16 cellular contexts compared by ENCODE assay signal in the genomic region with DNA sequence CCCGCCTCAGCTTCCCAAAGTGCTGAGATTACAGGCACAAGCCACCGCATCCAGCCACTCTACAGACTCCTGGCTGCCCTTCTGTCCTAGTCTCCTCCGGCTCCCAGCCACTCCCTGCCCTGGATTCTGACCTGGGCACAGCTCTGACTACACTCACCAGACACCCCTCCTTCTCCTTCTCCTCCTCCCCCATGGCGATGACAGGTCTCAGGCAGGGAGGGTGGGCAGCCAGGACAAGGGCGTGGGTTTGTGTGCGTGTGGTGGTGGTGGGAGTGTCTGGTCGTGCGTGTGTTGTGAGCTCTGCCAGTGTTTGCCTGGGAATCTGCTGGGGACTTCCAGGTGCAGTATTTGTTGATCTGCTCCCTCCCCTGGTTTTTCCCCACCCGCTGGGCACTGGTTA. TPM values are rescaled to one million over a fixed set of nuclear protein-coding genes. Genes with fewer than 3 reads are reported as not detected.
A peak's percentile ranks its signal among the peaks of the same experiment; 100 is the strongest.
DNase-seq lines count a peak whose midpoint lies in the region; ATAC-seq and TF ChIP-seq lines count a peak whose summit lies in the region.
"Had no signal": no experiment of that assay in that cellular context is flagged by ENCODE, and none has a peak within 500 bp of the region (broad histone marks: within the 10 kb centered on the region; RNA-seq: fewer than 3 reads in every experiment).

No MANE protein-coding gene starts in this region.

- WGBS in endodermal cell (ENCODE audit: insufficient coverage in 1 of 2, insufficient read length in 1 of 2), 2 experiments, result 40 to 59% methylated on average over 2 to 8 of the region's 9 CpGs
- WGBS in mesenchymal stem cell, result 48% methylated on average over 5 of the region's 9 CpGs

- H3K36me3 Mint-ChIP-seq in endodermal cell (ENCODE audit: low read depth) (no peaks in the 10 kb centered on the region), type B pancreatic cell (no peaks in the 10 kb centered on the region)
- H3K36me3 Mint-ChIP-seq in activated naive CD4-positive, alpha-beta T cell treated with anti-CD3 and anti-CD28 coated beads, Interleukin-2, amount 50 U/mL, for 72 hours, result peaks cover 0 to 8% of the 10 kb centered on the region in 2 donors

- no peak overlapping the region for H3K4ac ChIP-seq in mesenchymal stem cell (ENCODE audit: low read depth in 1 of 2, low read length in 2 of 2)

- H3K4me3 Mint-ChIP-seq in endodermal cell (no peak overlapping the region), type B pancreatic cell (peak overlapping the region; percentile 12)
- H3K4me3 Mint-ChIP-seq: activated CD8-positive, alpha-beta T cell treated with anti-CD3 and anti-CD28 coated beads for 36 hours had no signal

- DNase-seq in LoVo (ENCODE audit: low spot score) (peak; percentile 3), endodermal cell (no peak), mesenchymal stem cell (peak; percentile 7), type B pancreatic cell (ENCODE audit: extremely low spot score, unreplicated experiment) (no peak), NCI-H345 (lab: John Stamatoyannopoulos, UW) (no peak)
- no peak for DNase-seq in activated naive CD4-positive, alpha-beta T cell treated with anti-CD3 and anti-CD28 coated beads, Interleukin-2, amount 50 U/mL, for 72 hours (ENCODE audit: low spot score in 2 of 2)
- DNase-seq in effector CD8-positive, alpha-beta T cell (lab: John Stamatoyannopoulos, UW), result no peak
- DNase-seq: activated CD8-positive, alpha-beta T cell treated with anti-CD3 and anti-CD28 coated beads for 36 hours; DND-41; NCI-H2029; NCI-H524 treated with DMSO at 0.1 percent for 48 hours; psoas muscle; SW 1271 had no signal

- no peak overlapping the region for H2BK15ac ChIP-seq in mesenchymal stem cell (ENCODE audit: low read depth, poor library complexity, severe bottlenecking)

- H3K27ac Mint-ChIP-seq in endodermal cell (peak overlapping the region; percentile 69), type B pancreatic cell (peak overlapping the region; percentile 75)
- H3K27ac Mint-ChIP-seq in activated naive CD4-positive, alpha-beta T cell treated with anti-CD3 and anti-CD28 coated beads, Interleukin-2, amount 50 U/mL, for 72 hours, result peak overlapping the region in 1 of 2 donors; percentile 10
- H3K27ac Mint-ChIP-seq: activated CD8-positive, alpha-beta T cell treated with anti-CD3 and anti-CD28 coated beads for 36 hours had no signal

- no peak overlapping the region for H3K4me3 ChIP-seq in endodermal cell (ENCODE audit: low read length)
- H3K4me3 ChIP-seq in mesenchymal stem cell (ENCODE audit: insufficient read depth in 1 of 2, low read depth in 1 of 2, low read length in 2 of 2), result no peak overlapping the region
- H3K4me3 ChIP-seq: adrenal gland, psoas muscle had no signal

- no peak overlapping the region for H3K14ac ChIP-seq in mesenchymal stem cell (ENCODE audit: low read length in 2 of 2)

- H3K27me3 Mint-ChIP-seq in endodermal cell (ENCODE audit: insufficient read depth) (peaks cover 44% of the 10 kb centered on the region), type B pancreatic cell (peaks cover 41% of the 10 kb centered on the region)

- H3K18ac ChIP-seq in mesenchymal stem cell (ENCODE audit: low read depth in 1 of 2, low read length in 2 of 2), result no peak overlapping the region

- H2BK5ac ChIP-seq in mesenchymal stem cell (ENCODE audit: low read depth, low read length, poor library complexity, severe bottlenecking), result no peak overlapping the region

- H3K9me3 Mint-ChIP-seq in endodermal cell (no peaks in the 10 kb centered on the region), type B pancreatic cell (no peaks in the 10 kb centered on the region)
- H3K9me3 Mint-ChIP-seq in activated naive CD4-positive, alpha-beta T cell treated with anti-CD3 and anti-CD28 coated beads, Interleukin-2, amount 50 U/mL, for 72 hours, result no peaks in the 10 kb centered on the region
- H3K9me3 Mint-ChIP-seq: activated CD8-positive, alpha-beta T cell treated with anti-CD3 and anti-CD28 coated beads for 36 hours had no signal

- no peak overlapping the region for H2BK120ac ChIP-seq in mesenchymal stem cell (ENCODE audit: low read depth, low read length)

- H3K36me3 ChIP-seq in endodermal cell (ENCODE audit: control insufficient read depth, insufficient read depth, low read length) (no peaks in the 10 kb centered on the region), mesenchymal stem cell (ENCODE audit: control insufficient read depth in 1 of 2, insufficient read depth in 2 of 2, low read depth in 1 of 2, low read length in 2 of 2) (no peaks in the 10 kb centered on the region)
- H3K36me3 ChIP-seq: adrenal gland had no signal

- H3K4me1 Mint-ChIP-seq in endodermal cell (peaks cover 9% of the 10 kb centered on the region), type B pancreatic cell (ENCODE audit: unreplicated experiment) (peaks cover 31% of the 10 kb centered on the region)

- no peak overlapping the region for H2AK5ac ChIP-seq in mesenchymal stem cell (ENCODE audit: low read length, severe bottlenecking)

- H3K27me3 ChIP-seq in endodermal cell (ENCODE audit: control insufficient read depth, insufficient read depth, low read length, poor library complexity, severe bottlenecking) (peaks cover 35% of the 10 kb centered on the region), mesenchymal stem cell (ENCODE audit: control insufficient read depth in 1 of 2, insufficient read depth in 1 of 2, low read length in 2 of 2) (peaks cover 44 to 58% of the 10 kb centered on the region in 2 experiments)

- TF ChIP-seq CTCF in endodermal cell (conservative IDR thresholded peaks at IDR 0.05), result no peak
- no peak for TF ChIP-seq CTCF in type B pancreatic cell (conservative IDR thresholded peaks at IDR 0.05)

- no peak overlapping the region for H2BK12ac ChIP-seq in mesenchymal stem cell (ENCODE audit: low read length in 2 of 2)

- H3K4me2 ChIP-seq in mesenchymal stem cell (ENCODE audit: low read length, poor library complexity, severe bottlenecking), result peak overlapping the region; percentile 24

- H3K27ac ChIP-seq in endodermal cell (ENCODE audit: low read depth, low read length), result no peak overlapping the region
- H3K27ac ChIP-seq in mesenchymal stem cell (ENCODE audit: low read length, poor library complexity, severe bottlenecking), result no peak overlapping the region
- H3K27ac ChIP-seq: adrenal gland, C4-2B, psoas muscle had no signal

- H3K9me3 ChIP-seq in endodermal cell (ENCODE audit: control insufficient read depth, low read length) (no peaks in the 10 kb centered on the region), mesenchymal stem cell (ENCODE audit: control insufficient read depth, low read length) (no peaks in the 10 kb centered on the region)
- H3K9me3 ChIP-seq: adrenal gland, psoas muscle had no signal

- H2AFZ ChIP-seq in mesenchymal stem cell (ENCODE audit: low read depth, low read length), result no peak overlapping the region

- H3K9ac ChIP-seq in endodermal cell (ENCODE audit: extremely low read depth, low read length, poor library complexity, severe bottlenecking) (no peak overlapping the region), mesenchymal stem cell (ENCODE audit: low read length) (no peak overlapping the region)

- H3K4me1 ChIP-seq in endodermal cell (ENCODE audit: control insufficient read depth, insufficient read depth, low read length) (no peaks in the 10 kb centered on the region), mesenchymal stem cell (ENCODE audit: control insufficient read depth, insufficient read depth, low read depth, low read length) (peaks cover 21% of the 10 kb centered on the region)
- H3K4me1 ChIP-seq: adrenal gland, psoas muscle had no signal

- no peak for ATAC-seq in activated naive CD4-positive, alpha-beta T cell treated with anti-CD3 and anti-CD28 coated beads, Interleukin-2, amount 50 U/mL, for 72 hours
- ATAC-seq: activated CD8-positive, alpha-beta T cell treated with anti-CD3 and anti-CD28 coated beads for 36 hours; psoas muscle had no signal

- no peak overlapping the region for H4K8ac ChIP-seq in mesenchymal stem cell (ENCODE audit: low read length)

- H3K79me1 ChIP-seq in mesenchymal stem cell (replicated peaks; ENCODE audit: low read length, poor library complexity, severe bottlenecking), result no peaks in the 10 kb centered on the region

- no peak overlapping the region for H3K23ac ChIP-seq in mesenchymal stem cell (ENCODE audit: low read length in 2 of 2)

- no peak overlapping the region for H4K91ac ChIP-seq in mesenchymal stem cell (ENCODE audit: low read length)

RNA-seq across cellular contexts. Expression of a gene that starts 3.0 kb away (rescaled TPM):
- total RNA-seq in endodermal cell (under 1 TPM; 0.40 to 0.53 TPM), type B pancreatic cell (ENCODE audit: low replicate concordance) (19.0 and 22.6 TPM in 2 replicates)
- polyA plus RNA-seq in endodermal cell (2013, experiment 1 of 2), result 0.71 TPM
- 1.2 TPM for polyA plus RNA-seq in endodermal cell (2013, experiment 2 of 2)
- not detected for polyA plus RNA-seq in mesenchymal stem cell (2013, experiment 1 of 2)
- polyA plus RNA-seq in mesenchymal stem cell (2013, experiment 2 of 2), result not detected
- not detected for total RNA-seq in activated naive CD4-positive, alpha-beta T cell treated with anti-CD3 and anti-CD28 coated beads, Interleukin-2, amount 50 U/mL, for 72 hours
- total RNA-seq: activated CD8-positive, alpha-beta T cell treated with anti-CD3 and anti-CD28 coated beads for 36 hours; glomerular endothelial cell had no signal

RNA-seq across cellular contexts. Expression of a gene that starts 10.3 kb away (rescaled TPM):
- total RNA-seq in endodermal cell, result not detected
- not detected for polyA plus RNA-seq in endodermal cell (2013, experiment 1 of 2)
- polyA plus RNA-seq in endodermal cell (2013, experiment 2 of 2), result not detected
- not detected for polyA plus RNA-seq in mesenchymal stem cell (2013, experiment 1 of 2)
- not detected for polyA plus RNA-seq in mesenchymal stem cell (2013, experiment 2 of 2)
- total RNA-seq in type B pancreatic cell (ENCODE audit: low replicate concordance), result not detected in 2 replicates
- not detected for total RNA-seq in activated naive CD4-positive, alpha-beta T cell treated with anti-CD3 and anti-CD28 coated beads, Interleukin-2, amount 50 U/mL, for 72 hours
- total RNA-seq: activated CD8-positive, alpha-beta T cell treated with anti-CD3 and anti-CD28 coated beads for 36 hours; glomerular endothelial cell had no signal
- polyA plus RNA-seq: adrenal gland, psoas muscle had no signal

RNA-seq across cellular contexts. Expression of a gene that starts 51.0 kb away (rescaled TPM):
- total RNA-seq in endodermal cell, result not detected
- polyA plus RNA-seq in endodermal cell (2013, experiment 1 of 2), result not detected
- not detected for polyA plus RNA-seq in endodermal cell (2013, experiment 2 of 2)
- not detected for polyA plus RNA-seq in mesenchymal stem cell (2013, experiment 1 of 2)
- not detected for polyA plus RNA-seq in mesenchymal stem cell (2013, experiment 2 of 2)
- total RNA-seq in type B pancreatic cell (ENCODE audit: low replicate concordance), result not detected in 2 replicates
- under 1 TPM in 1 of 2 donors, not detected in 1; 0.60 TPM for total RNA-seq in activated naive CD4-positive, alpha-beta T cell treated with anti-CD3 and anti-CD28 coated beads, Interleukin-2, amount 50 U/mL, for 72 hours
- total RNA-seq: activated CD8-positive, alpha-beta T cell treated with anti-CD3 and anti-CD28 coated beads for 36 hours; adrenal gland; glomerular endothelial cell; psoas muscle had no signal
- polyA plus RNA-seq: adrenal gland, psoas muscle had no signal

RNA-seq across cellular contexts. Expression of a gene that starts 54.9 kb away (rescaled TPM):
- total RNA-seq in endodermal cell (not detected), type B pancreatic cell (ENCODE audit: low replicate concordance) (not detected in 2 replicates)
- polyA plus RNA-seq in endodermal cell (2013, experiment 1 of 2), result not detected
- not detected for polyA plus RNA-seq in endodermal cell (2013, experiment 2 of 2)
- not detected for polyA plus RNA-seq in mesenchymal stem cell (2013, experiment 1 of 2)
- polyA plus RNA-seq in mesenchymal stem cell (2013, experiment 2 of 2), result not detected
- total RNA-seq in activated naive CD4-positive, alpha-beta T cell treated with anti-CD3 and anti-CD28 coated beads, Interleukin-2, amount 50 U/mL, for 72 hours, result not detected
- total RNA-seq: activated CD8-positive, alpha-beta T cell treated with anti-CD3 and anti-CD28 coated beads for 36 hours; adrenal gland; glomerular endothelial cell; psoas muscle had no signal
- polyA plus RNA-seq: adrenal gland, psoas muscle had no signal

Comparison
In these comparisons a context has a peak if more than half of its experiments do, and no peak if none do; other contexts are left out.
1. DNase-seq: peak in LoVo (single experiment) and mesenchymal stem cell (single experiment); none in endodermal cell (single experiment), type B pancreatic cell (single experiment), activated naive CD4-positive, alpha-beta T cell treated with anti-CD3 and anti-CD28 coated beads, Interleukin-2, amount 50 U/mL, for 72 hours (0 of 2), effector CD8-positive, alpha-beta T cell (single experiment) and NCI-H345 (single experiment).
2. RNA of a gene that starts 3.0 kb away (total RNA-seq): 19.0 to 22.6 TPM in type B pancreatic cell; 0.40 to 0.53 TPM in endodermal cell and not detected in activated naive CD4-positive, alpha-beta T cell treated with anti-CD3 and anti-CD28 coated beads, Interleukin-2, amount 50 U/mL, for 72 hours; every median in the first group is over 10 times any median in the second.